1 cellular context compared by ENCODE assay signal in the genomic region with DNA sequence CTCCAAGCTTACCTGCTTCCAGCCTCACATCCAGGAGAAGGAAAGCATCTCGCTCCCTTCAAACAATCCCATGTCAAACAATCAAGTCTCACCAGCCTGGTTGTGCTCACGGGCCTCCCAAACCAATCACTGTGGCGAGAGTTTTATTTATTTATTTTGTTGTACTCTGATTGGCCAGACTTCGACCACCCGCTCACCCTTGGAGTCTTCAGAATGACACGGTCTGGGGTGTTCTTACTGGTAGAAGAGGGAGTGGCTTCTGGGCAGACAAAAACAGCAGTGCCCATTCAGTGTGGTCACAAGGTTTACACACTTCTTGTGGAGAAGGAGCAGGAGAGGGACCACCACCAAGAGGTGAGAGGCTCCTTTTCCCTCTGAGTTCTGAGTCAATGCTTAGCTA.
TF ChIP-seq lines count a peak whose summit lies in the region.

No MANE protein-coding gene starts in this region.

TF ChIP-seq in IMR-90, 13 proteins besides CTCF, POLR2A, EP300 and RAD21 (continued from another document):
- TF ChIP-seq RCOR1 (IDR thresholded peaks at IDR 0.05; ENCODE audit: insufficient replicate concordance, low read length) = no peak
